Comparison of ENCODE assay signal across 8 cellular contexts in the genomic region with DNA sequence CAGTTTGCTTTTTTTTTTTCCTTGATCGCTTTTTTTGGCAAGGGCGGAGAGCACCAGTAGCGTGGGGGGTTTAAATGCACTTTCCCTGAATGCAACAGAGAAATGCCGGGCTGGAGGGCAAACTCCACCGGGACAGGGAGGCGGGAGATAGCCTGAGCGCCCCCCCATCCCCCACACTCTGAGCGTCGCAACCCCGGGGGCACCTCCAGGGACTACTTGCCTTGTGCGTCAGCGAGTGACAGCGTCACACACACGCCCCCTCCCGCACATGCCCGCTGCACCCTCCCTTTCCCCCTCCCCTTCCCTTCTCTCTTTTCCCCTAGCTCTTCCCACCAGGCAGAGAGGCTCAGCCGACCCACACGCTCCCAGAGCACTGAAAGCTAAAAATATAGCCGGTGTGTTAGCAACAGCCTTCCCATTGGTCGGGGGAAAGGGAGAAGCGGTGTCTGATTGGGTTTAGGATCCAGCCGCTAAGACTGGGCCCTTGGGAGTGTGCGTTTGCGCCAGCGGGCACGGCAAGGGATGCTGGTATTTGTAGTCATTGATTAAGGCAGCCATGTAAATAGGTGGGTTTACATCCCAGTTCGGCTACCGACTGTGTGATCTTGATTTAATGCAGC. TPM values are rescaled to one million over a fixed set of nuclear protein-coding genes. Genes with fewer than 3 reads are reported as not detected.
A peak's percentile ranks its signal among the peaks of the same experiment; 100 is the strongest.
DNase-seq lines count a peak whose midpoint lies in the region; ATAC-seq, FAIRE-seq and TF ChIP-seq lines count a peak whose summit lies in the region.

No MANE protein-coding gene starts in this region.

- peak; percentile 94 for DNase-seq in A172 (ENCODE audit: low spot score)
- DNase-seq in NCI-H2227 (lab: John Stamatoyannopoulos, UW; ENCODE audit: unreplicated experiment): peak; percentile 96
- peak; percentile 99 for DNase-seq in bronchial epithelial cell (ENCODE audit: low read depth)
- DNase-seq in iPS-NIHi11 (ENCODE audit: low spot score): peak; percentile 91

- peak overlapping the region; percentile 90 to 100 (median 99) for H3K27ac ChIP-seq in skin epidermis

- ATAC-seq in GM18868 (IDR thresholded peaks at IDR 0.05; ENCODE audit: unreplicated experiment) (peak; percentile 56), HG03139 (IDR thresholded peaks at IDR 0.05; ENCODE audit: unreplicated experiment) (peak; percentile 44)

- H3K4me3 ChIP-seq in WI38 (ENCODE audit: low read depth, low read length): peak overlapping the region; percentile 85
- peak overlapping the region; percentile 96 for H3K4me3 ChIP-seq in bronchial epithelial cell (ENCODE audit: low read depth, low read length)
- peak overlapping the region; percentile 81 to 99 (median 97) for H3K4me3 ChIP-seq in skin epidermis

- H3K36me3 ChIP-seq in bronchial epithelial cell (ENCODE audit: control insufficient read depth, insufficient read depth, low read length): peaks cover 1% of the 10 kb centered on the region

- no peaks in the 10 kb centered on the region for H3K27me3 ChIP-seq in bronchial epithelial cell (ENCODE audit: control insufficient read depth, insufficient read depth, low read length)

- TF ChIP-seq CTCF in WI38 (IDR thresholded peaks at IDR 0.05; ENCODE audit: low read depth, low read length): no peak
- TF ChIP-seq CTCF in bronchial epithelial cell (IDR thresholded peaks at IDR 0.05; ENCODE audit: insufficient read depth, low read length, severe bottlenecking): no peak

- FAIRE-seq in bronchial epithelial cell (lab: Jason Lieb, UNC): peak; percentile 73

RNA-seq across cellular contexts. Expression of a gene that starts 1.7 kb away (rescaled TPM):
- total RNA-seq in A172 (2014; rRNA removed; shearing (Covaris generic)): 6.2 and 7.2 TPM in 2 replicates
- total RNA-seq in bronchial epithelial cell: 6.3 and 11.9 TPM in 2 replicates

RNA-seq across cellular contexts. Expression of a gene that starts 20.2 kb away (rescaled TPM):
- 63.7 and 71.3 TPM in 2 replicates for total RNA-seq in A172 (2014; rRNA removed; shearing (Covaris generic))
- total RNA-seq in bronchial epithelial cell: 106 and 111 TPM in 2 replicates

RNA-seq across cellular contexts. Expression of a gene that starts 20.6 kb away (rescaled TPM):
- total RNA-seq in A172 (2014; rRNA removed; shearing (Covaris generic)): 34.3 and 41.2 TPM in 2 replicates
- total RNA-seq in bronchial epithelial cell: 59.8 and 77.6 TPM in 2 replicates

Comparison
In these comparisons a context has a peak if more than half of its experiments do, and no peak if none do; other contexts are left out.
1. Peak in every context shown above with its lines: DNase-seq, ATAC-seq, H3K4me3 ChIP-seq and H3K27ac ChIP-seq.